8 cellular contexts compared by ENCODE assay signal in genomic region chr19:35868823-35869326, GRCh38. TPM values are rescaled to one million over a fixed set of nuclear protein-coding genes. Genes with fewer than 3 reads are reported as not detected.
DNase-seq lines count a peak whose midpoint lies in the region; ATAC-seq, FAIRE-seq and TF ChIP-seq lines count a peak whose summit lies in the region.

No MANE protein-coding gene starts in this region.

- no peak overlapping the region for H2BK15ac ChIP-seq in H1 (ENCODE audit: low read length)

- H3K4me3 ChIP-seq in CD8-positive, alpha-beta T cell (ENCODE audit: low read depth, low read length) = peak overlapping the region; percentile 32
- H3K4me3 ChIP-seq in OCI-LY1 (ENCODE audit: low read depth, low read length, poor library complexity, severe bottlenecking) (peak overlapping the region; percentile 44), H1 (ENCODE audit: extremely low read depth in 1 of 4, insufficient read depth in 2 of 4, low read depth in 3 of 4, low read length in 4 of 4) (peak overlapping the region; percentile 37 to 64 (median 50)), trophoblast cell (ENCODE audit: low read depth, low read length) (peak overlapping the region; percentile 69)

- no peak overlapping the region for H4K8ac ChIP-seq in H1 (ENCODE audit: extremely low read depth, insufficient read depth, low read length)
- H4K8ac ChIP-seq in trophoblast cell (ENCODE audit: low read depth, low read length) = no peak overlapping the region

- H3K9me2 ChIP-seq in OCI-LY1 (ENCODE audit: low read depth, low read length) = no peaks in the 10 kb centered on the region

- H3K9me3 Mint-ChIP-seq in CD8-positive, alpha-beta T cell = no peaks in the 10 kb centered on the region

- H3K79me2 ChIP-seq in OCI-LY1 (ENCODE audit: insufficient read depth, low read length) (no peaks in the 10 kb centered on the region), H1 (ENCODE audit: control insufficient read depth in 1 of 2, insufficient read depth in 2 of 2, low read length in 2 of 2) (no peaks in the 10 kb centered on the region), trophoblast cell (ENCODE audit: control insufficient read depth, insufficient read depth, low read length, poor library complexity) (no peaks in the 10 kb centered on the region)

- no peak overlapping the region for H2BK20ac ChIP-seq in H1 (ENCODE audit: low read length)

- H3K9me3 ChIP-seq in CD8-positive, alpha-beta T cell (ENCODE audit: low read length) = no peaks in the 10 kb centered on the region
- H3K9me3 ChIP-seq in OCI-LY1 (ENCODE audit: low read length) (no peaks in the 10 kb centered on the region), H1 (ENCODE audit: insufficient read depth in 2 of 2, low read depth in 1 of 2, low read length in 1 of 2) (no peaks in the 10 kb centered on the region), trophoblast cell (ENCODE audit: insufficient read depth, low read depth, low read length) (peaks cover 2% of the 10 kb centered on the region)

- H3K18ac ChIP-seq in H1 (ENCODE audit: extremely low read depth, low read length) (no peak overlapping the region), trophoblast cell (ENCODE audit: low read length) (no peak overlapping the region)

- H3K14ac ChIP-seq in H1 (ENCODE audit: insufficient read length) (no peak overlapping the region), trophoblast cell (ENCODE audit: low read length) (no peak overlapping the region)

- H3K27me3 Mint-ChIP-seq in CD8-positive, alpha-beta T cell (ENCODE audit: low read depth) = peaks cover 33% of the 10 kb centered on the region

- POLR2A ChIA-PET in CD8-positive, alpha-beta T cell (lab: Charles Lee) = interaction anchor here (1.5 kb wide), 1 partner anchor 15 kb away, joined by 3 read pairs; no protein-coding TSS in a partner anchor
- POLR2A ChIA-PET in H1 (lab: Charles Lee; ENCODE audit: partially characterized antibody) = interaction anchor here (1.8 to 2.7 kb wide), 6 partner anchors 8 to 131 kb away, joined by 6 to 20 read pairs (median 9); partner anchors contain the start of gene KIRREL2

- TF ChIP-seq CTCF in CD8-positive, alpha-beta T cell (IDR thresholded peaks at IDR 0.05) = no peak
- TF ChIP-seq CTCF in OCI-LY1 (IDR thresholded peaks at IDR 0.05; ENCODE audit: low read length) (no peak), H1 (IDR thresholded peaks at IDR 0.05; ENCODE audit: control extremely low read depth in 1 of 3, insufficient read depth in 1 of 3, low read depth in 1 of 3, low read length in 3 of 3) (no peak)

- peak overlapping the region; percentile 53 for H3K4me3 Mint-ChIP-seq in CD8-positive, alpha-beta T cell

- H2AFZ ChIP-seq in OCI-LY1 (ENCODE audit: low read length) = no peak overlapping the region
- H2AFZ ChIP-seq in H1 (ENCODE audit: low read length) = no peak overlapping the region
- H2AFZ ChIP-seq in trophoblast cell (ENCODE audit: insufficient read depth, low read length, poor library complexity) = no peak overlapping the region

- H4K20me1 ChIP-seq in OCI-LY1 (ENCODE audit: insufficient read depth, low read length) (no peaks in the 10 kb centered on the region), H1 (replicated peaks in 1 of 2; ENCODE audit: control insufficient read depth in 1 of 2, insufficient read depth in 2 of 2, low read length in 2 of 2) (peaks cover 0 to 2% of the 10 kb centered on the region in 2 experiments)

- H2BK120ac ChIP-seq in H1 (replicated peaks; ENCODE audit: low read depth, low read length) (no peak overlapping the region), trophoblast cell (ENCODE audit: insufficient read depth, low read length, poor library complexity) (no peak overlapping the region)

- H3K4me1 ChIP-seq in CD8-positive, alpha-beta T cell (ENCODE audit: insufficient read depth, low read length) = peaks cover 21% of the 10 kb centered on the region
- H3K4me1 ChIP-seq in OCI-LY1 (ENCODE audit: insufficient read depth, low read length, severe bottlenecking) (peaks cover 18% of the 10 kb centered on the region), H1 (replicated peaks in 1 of 4; ENCODE audit: control insufficient read depth in 3 of 4, insufficient read depth in 4 of 4, low read length in 3 of 4) (peaks cover 0 to 12% (median 8%) of the 10 kb centered on the region in 4 experiments; a peak in 5 of 7 replicates), trophoblast cell (ENCODE audit: control insufficient read depth in 1 of 2, insufficient read depth in 2 of 2, low read length in 2 of 2) (peaks cover 12% of the 10 kb centered on the region in 2 experiments)

- H3K4me2 ChIP-seq in OCI-LY1 (ENCODE audit: low read length) (peak overlapping the region; percentile 52), H1 (ENCODE audit: insufficient read depth in 1 of 2, low read depth in 2 of 2, low read length in 2 of 2) (peak overlapping the region; percentile 93 to 96), trophoblast cell (ENCODE audit: low read length) (peak overlapping the region; percentile 79)

- 5% methylated on average over 4 of the region's 15 CpGs; no CpG with 5 or more reads in 1 of the 2 experiments for WGBS in H1 (ENCODE audit: extremely low coverage in 1 of 2, insufficient coverage in 1 of 2, insufficient read length in 1 of 2, insufficient replicate concordance in 2 of 2, low coverage in 1 of 2, low lambda C conversion rate in 2 of 2, missing lambda C conversion rate in 1 of 2), 2 experiments
- WGBS in trophoblast cell (ENCODE audit: extremely low coverage, insufficient coverage, insufficient read length) = no CpG with 5 or more reads among the region's 15 CpGs

- no peaks in the 10 kb centered on the region for H3K79me1 ChIP-seq in H1 (ENCODE audit: low read depth, low read length)
- H3K79me1 ChIP-seq in trophoblast cell (ENCODE audit: low read length) = no peaks in the 10 kb centered on the region

- TF ChIP-seq POLR2A in H1 (IDR thresholded peaks at IDR 0.05; ENCODE audit: control extremely low read depth in 1 of 2, low read depth in 2 of 2, low read length in 2 of 2) = no peak

- no peak overlapping the region for H2AK5ac ChIP-seq in H1 (ENCODE audit: low read depth, low read length)
- H2AK5ac ChIP-seq in trophoblast cell (ENCODE audit: low read length) = no peak overlapping the region

- H3K4me1 Mint-ChIP-seq in CD8-positive, alpha-beta T cell (ENCODE audit: low read depth) = peaks cover 15% of the 10 kb centered on the region

- H3K56ac ChIP-seq in H1 (replicated peaks; ENCODE audit: insufficient read length, low read depth, low read length) = no peak overlapping the region

- no peaks in the 10 kb centered on the region for H3F3A ChIP-seq in OCI-LY1 (ENCODE audit: insufficient read depth, low read length)

- TF ChIP-seq EP300 in H1 (IDR thresholded peaks at IDR 0.05; ENCODE audit: borderline replicate concordance in 1 of 2, low read depth in 2 of 2, low read length in 2 of 2) = no peak

- H3K4ac ChIP-seq in H1 (replicated peaks; ENCODE audit: insufficient read length, low read depth, low read length) (no peak overlapping the region), trophoblast cell (ENCODE audit: low read depth, low read length) (no peak overlapping the region)

- H3K27me3 ChIP-seq in CD8-positive, alpha-beta T cell (ENCODE audit: insufficient read depth, low read length) = peaks cover 24% of the 10 kb centered on the region
- peaks cover 4% of the 10 kb centered on the region; the same call in 1 of the 2 replicates for H3K27me3 ChIP-seq in OCI-LY1 (ENCODE audit: insufficient read depth, low read length)
- peaks cover 3 to 12% (median 9%) of the 10 kb centered on the region in 4 experiments for H3K27me3 ChIP-seq in H1 (replicated peaks in 1 of 4; ENCODE audit: control insufficient read depth in 3 of 4, extremely low read depth in 1 of 4, insufficient read depth in 3 of 4, low read length in 3 of 4)
- peaks cover 13% of the 10 kb centered on the region for H3K27me3 ChIP-seq in trophoblast cell (ENCODE audit: insufficient read depth, low read length)

- no peak for DNase-seq in CD8-positive, alpha-beta T cell
- DNase-seq in H1 (ENCODE audit: low read depth in 1 of 2, low spot score in 2 of 2) (no peak), trophoblast cell (peak in 1 of 2 donors; percentile 14), ecto neural progenitor cell (ENCODE audit: low spot score) (no peak), Ammon's horn (ENCODE audit: low spot score) (no peak)

- no peaks in the 10 kb centered on the region for H3K36me3 Mint-ChIP-seq in CD8-positive, alpha-beta T cell

- H3K23ac ChIP-seq in H1 (ENCODE audit: insufficient read length) (no peak overlapping the region), trophoblast cell (ENCODE audit: low read length) (no peak overlapping the region)

- no peak overlapping the region for H2BK5ac ChIP-seq in H1 (ENCODE audit: low read depth, low read length)
- H2BK5ac ChIP-seq in trophoblast cell (ENCODE audit: low read depth, low read length, poor library complexity) = no peak overlapping the region

- intact Hi-C loops in CD8-positive, alpha-beta T cell (cut with DNase I, micrococcal nuclease) = no loop called here

- no peak for TF ChIP-seq RAD21 in H1 (IDR thresholded peaks at IDR 0.05 in 1 of 2, conservative IDR thresholded peaks at IDR 0.05 in 1 of 2; ENCODE audit: low read depth in 2 of 2, low read length in 2 of 2)

- ATAC-seq in CD8-positive, alpha-beta T cell = no peak
- ATAC-seq in HG02588 (IDR thresholded peaks at IDR 0.05; ENCODE audit: unreplicated experiment) (no peak), HG03039 (IDR thresholded peaks at IDR 0.05; ENCODE audit: unreplicated experiment) (no peak)

- H4K91ac ChIP-seq in H1 (replicated peaks; ENCODE audit: insufficient read length, low read length) (no peak overlapping the region), trophoblast cell (ENCODE audit: low read depth, low read length) (no peak overlapping the region)

- CTCF ChIA-PET in CD8-positive, alpha-beta T cell (lab: Charles Lee) = no interaction called here
- CTCF ChIA-PET in H1 (lab: Charles Lee; ENCODE audit: partially characterized antibody) = interaction anchor here (0.6 to 3.2 kb wide), 3 partner anchors 14 to 742 kb away, joined by 3 to 15 read pairs (median 4); no protein-coding TSS in a partner anchor

- peaks cover 9% of the 10 kb centered on the region; the same call in 1 of the 2 replicates for H3K23me2 ChIP-seq in H1 (ENCODE audit: low read depth, low read length)

- H3K9ac ChIP-seq in OCI-LY1 (ENCODE audit: low read length) (peak overlapping the region; percentile 31; the same call in 1 of the 2 replicates), H1 (replicated peaks in 1 of 4; ENCODE audit: extremely low read depth in 1 of 4, low read depth in 3 of 4, low read length in 3 of 4) (no peak overlapping the region), trophoblast cell (ENCODE audit: low read length) (no peak overlapping the region)

- H3K27ac ChIP-seq in CD8-positive, alpha-beta T cell (ENCODE audit: low read depth, low read length) = no peak overlapping the region
- no peak overlapping the region for H3K27ac ChIP-seq in OCI-LY1 (ENCODE audit: low read depth, low read length, poor library complexity, severe bottlenecking)
- no peak overlapping the region for H3K27ac ChIP-seq in H1 (ENCODE audit: low read depth, low read length)
- H3K27ac ChIP-seq in trophoblast cell (ENCODE audit: low read depth, low read length) = no peak overlapping the region

- FAIRE-seq in H1 (lab: Jason Lieb, UNC) = no peak

- H4K5ac ChIP-seq in H1 (ENCODE audit: insufficient read length, low read depth, low read length) = peak overlapping the region; percentile 9

- H4K12ac ChIP-seq in trophoblast cell (ENCODE audit: low read depth, low read length) = no peak overlapping the region

- no peak overlapping the region for H3K27ac Mint-ChIP-seq in CD8-positive, alpha-beta T cell

- H3K36me3 ChIP-seq in CD8-positive, alpha-beta T cell (ENCODE audit: insufficient read depth, low read length) = no peaks in the 10 kb centered on the region
- H3K36me3 ChIP-seq in OCI-LY1 (ENCODE audit: insufficient read depth, low read length) (no peaks in the 10 kb centered on the region), H1 (ENCODE audit: control insufficient read depth in 2 of 4, insufficient read depth in 4 of 4, low read length in 3 of 4) (no peaks in the 10 kb centered on the region), trophoblast cell (ENCODE audit: control insufficient read depth in 1 of 2, insufficient read depth in 2 of 2, low read length in 2 of 2) (no peaks in the 10 kb centered on the region)

- H2BK12ac ChIP-seq in H1 (ENCODE audit: low read depth, low read length) (no peak overlapping the region), trophoblast cell (ENCODE audit: low read length) (no peak overlapping the region)

RNA-seq across cellular contexts. Expression of gene APLP1, which starts 0.5 kb away (rescaled TPM):
- total RNA-seq in CD8-positive, alpha-beta T cell = not detected
- total RNA-seq in H1 (2021; fragmentation: NEBNext Ultra II Directional; extraction: Animal tissue kit (Norgen Biotek cat#: 25700)) = 22.0 and 22.2 TPM in 2 replicates
- polyA plus RNA-seq in H1 (2011; rRNA removed) = 19.9 and 32.4 TPM in 2 replicates
- 18.3 TPM for polyA plus RNA-seq in H1 (2011; cell fraction: cytosol; rRNA removed)
- 37.2 TPM for polyA plus RNA-seq in H1 (2011; cell fraction: nucleus; rRNA removed)
- polyA plus RNA-seq in H1 (2012, experiment 1 of 2) = 18.3 to 26.1 TPM (median 22.6 TPM) in 4 replicates
- 52.7 TPM for polyA plus RNA-seq in H1 (2012, experiment 2 of 2)
- 43.9 TPM for polyA plus RNA-seq in H1 (2013, experiment 1 of 2)
- 44.0 TPM for polyA plus RNA-seq in H1 (2013, experiment 2 of 2)
- 8.1 and 9.1 TPM in 2 replicates for polyA minus RNA-seq in H1 (2011; rRNA and poly(A)+ RNA removed)
- 8.1 TPM for polyA minus RNA-seq in H1 (2011; cell fraction: cytosol; rRNA and poly(A)+ RNA removed)
- polyA minus RNA-seq in H1 (2011; cell fraction: nucleus; rRNA and poly(A)+ RNA removed) = 9.3 TPM
- 18.9 and 25.5 TPM in 2 replicates for polyA plus RNA-seq in trophoblast cell (2013)

RNA-seq across cellular contexts. Expression of gene KIRREL2, which starts 12.2 kb away (rescaled TPM):
- under 1 TPM; 0.49 to 0.69 TPM for total RNA-seq in CD8-positive, alpha-beta T cell
- total RNA-seq in H1 (2021; fragmentation: NEBNext Ultra II Directional; extraction: Animal tissue kit (Norgen Biotek cat#: 25700)) = 4.6 TPM in 2 replicates
- polyA plus RNA-seq in H1 (2011; rRNA removed) = 2.4 and 3.3 TPM in 2 replicates
- 2.6 TPM for polyA plus RNA-seq in H1 (2011; cell fraction: cytosol; rRNA removed)
- polyA plus RNA-seq in H1 (2011; cell fraction: nucleus; rRNA removed) = 7.0 TPM
- 3.4 to 4.7 TPM (median 4.0 TPM) in 4 replicates for polyA plus RNA-seq in H1 (2012, experiment 1 of 2)
- 2.8 TPM for polyA plus RNA-seq in H1 (2012, experiment 2 of 2)
- polyA plus RNA-seq in H1 (2013, experiment 1 of 2) = 4.8 TPM
- polyA plus RNA-seq in H1 (2013, experiment 2 of 2) = 4.4 TPM
- polyA minus RNA-seq in H1 (2011; rRNA and poly(A)+ RNA removed) = 1.2 and 2.4 TPM in 2 replicates
- polyA minus RNA-seq in H1 (2011; cell fraction: cytosol; rRNA and poly(A)+ RNA removed) = 2.2 TPM
- polyA minus RNA-seq in H1 (2011; cell fraction: nucleus; rRNA and poly(A)+ RNA removed) = 1.7 TPM
- polyA plus RNA-seq in trophoblast cell (2013) = 0.10 and 0.11 TPM in 2 replicates

RNA-seq across cellular contexts. Expression of gene NPHS1, which starts 16.6 kb away (rescaled TPM):
- under 1 TPM in 1 of 2 experiments, not detected in 1; 0.46 TPM for total RNA-seq in CD8-positive, alpha-beta T cell
- total RNA-seq in H1 (2021; fragmentation: NEBNext Ultra II Directional; extraction: Animal tissue kit (Norgen Biotek cat#: 25700)) = 0.40 and 1.4 TPM in 2 replicates
- 1.3 and 1.9 TPM in 2 replicates for polyA plus RNA-seq in H1 (2011; rRNA removed)
- polyA plus RNA-seq in H1 (2011; cell fraction: cytosol; rRNA removed) = 2.6 TPM
- polyA plus RNA-seq in H1 (2011; cell fraction: nucleus; rRNA removed) = 8.1 TPM
- polyA plus RNA-seq in H1 (2012, experiment 1 of 2) = 0.87 to 1.9 TPM (median 1.4 TPM) in 4 replicates
- 0.34 TPM for polyA plus RNA-seq in H1 (2012, experiment 2 of 2)
- polyA plus RNA-seq in H1 (2013, experiment 1 of 2) = 0.69 TPM
- polyA plus RNA-seq in H1 (2013, experiment 2 of 2) = 0.68 TPM
- polyA minus RNA-seq in H1 (2011; rRNA and poly(A)+ RNA removed) = 0.63 and 0.73 TPM in 2 replicates
- polyA minus RNA-seq in H1 (2011; cell fraction: cytosol; rRNA and poly(A)+ RNA removed) = 0.73 TPM
- 1.7 TPM for polyA minus RNA-seq in H1 (2011; cell fraction: nucleus; rRNA and poly(A)+ RNA removed)
- not detected in 2 replicates for polyA plus RNA-seq in trophoblast cell (2013)

RNA-seq across cellular contexts. Expression of gene NFKBID, which starts 31.5 kb away (rescaled TPM):
- total RNA-seq in CD8-positive, alpha-beta T cell = 10 to 100 TPM; 39.4 to 40.2 TPM
- 12.0 and 13.2 TPM in 2 replicates for total RNA-seq in H1 (2021; fragmentation: NEBNext Ultra II Directional; extraction: Animal tissue kit (Norgen Biotek cat#: 25700))
- 10.0 and 22.1 TPM in 2 replicates for polyA plus RNA-seq in H1 (2011; rRNA removed)
- 8.7 TPM for polyA plus RNA-seq in H1 (2011; cell fraction: cytosol; rRNA removed)
- polyA plus RNA-seq in H1 (2011; cell fraction: nucleus; rRNA removed) = 39.2 TPM
- 4.9 to 9.4 TPM (median 8.5 TPM) in 4 replicates for polyA plus RNA-seq in H1 (2012, experiment 1 of 2)
- 5.1 TPM for polyA plus RNA-seq in H1 (2012, experiment 2 of 2)
- 9.8 TPM for polyA plus RNA-seq in H1 (2013, experiment 1 of 2)
- 11.0 TPM for polyA plus RNA-seq in H1 (2013, experiment 2 of 2)
- polyA minus RNA-seq in H1 (2011; rRNA and poly(A)+ RNA removed) = 7.3 and 8.1 TPM in 2 replicates
- 5.7 TPM for polyA minus RNA-seq in H1 (2011; cell fraction: cytosol; rRNA and poly(A)+ RNA removed)
- 27.4 TPM for polyA minus RNA-seq in H1 (2011; cell fraction: nucleus; rRNA and poly(A)+ RNA removed)
- 6.3 and 6.7 TPM in 2 replicates for polyA plus RNA-seq in trophoblast cell (2013)

RNA-seq across cellular contexts. Expression of gene HCST, which starts 33.5 kb away (rescaled TPM):
- 100 to 1,000 TPM; 101 to 114 TPM for total RNA-seq in CD8-positive, alpha-beta T cell
- 1.1 TPM in 1 of 2 replicates, not detected in the other for total RNA-seq in H1 (2021; fragmentation: NEBNext Ultra II Directional; extraction: Animal tissue kit (Norgen Biotek cat#: 25700))
- polyA plus RNA-seq in H1 (2011; rRNA removed) = 2.8 and 3.0 TPM in 2 replicates
- 1.5 TPM for polyA plus RNA-seq in H1 (2011; cell fraction: cytosol; rRNA removed)
- 1.0 TPM for polyA plus RNA-seq in H1 (2011; cell fraction: nucleus; rRNA removed)
- polyA plus RNA-seq in H1 (2012, experiment 1 of 2) = 0.90 to 1.8 TPM (median 1.3 TPM) in 4 replicates
- polyA plus RNA-seq in H1 (2012, experiment 2 of 2) = 4.3 TPM
- 3.4 TPM for polyA plus RNA-seq in H1 (2013, experiment 1 of 2)
- 4.7 TPM for polyA plus RNA-seq in H1 (2013, experiment 2 of 2)
- polyA minus RNA-seq in H1 (2011; rRNA and poly(A)+ RNA removed) = 0.73 TPM in 1 of 2 replicates, not detected in the other
- not detected for polyA minus RNA-seq in H1 (2011; cell fraction: cytosol; rRNA and poly(A)+ RNA removed)
- polyA minus RNA-seq in H1 (2011; cell fraction: nucleus; rRNA and poly(A)+ RNA removed) = not detected
- polyA plus RNA-seq in trophoblast cell (2013) = 0.94 and 1.1 TPM in 2 replicates

Comparison
In these comparisons a context has a peak if more than half of its experiments do, and no peak if none do; other contexts are left out.
1. RNA of gene APLP1, which starts 0.5 kb away (total RNA-seq): 22.0 to 22.2 TPM in H1; not detected in CD8-positive, alpha-beta T cell; every median in the first group is over 10 times any median in the second.
2. Peak in every context shown above with its lines, with median percentiles within 50 percentile points of each other: H3K4me3 ChIP-seq and H3K4me2 ChIP-seq.